In genomic region chr2:191656389-191656788, GRCh38 we compare ENCODE assay signal across 17 cellular contexts. TPM values are rescaled to one million over a fixed set of nuclear protein-coding genes. Genes with fewer than 3 reads are reported as not detected.
A peak's percentile ranks its signal among the peaks of the same experiment; 100 is the strongest.
DNase-seq lines count a peak whose midpoint lies in the region; ATAC-seq and TF ChIP-seq lines count a peak whose summit lies in the region.
"Had no signal": no experiment of that assay in that cellular context is flagged by ENCODE, and none has a peak within 500 bp of the region (broad histone marks: within the 10 kb centered on the region; RNA-seq: fewer than 3 reads in every experiment).

No MANE protein-coding gene starts in this region.

- ATAC-seq in esophagus mucosa (peak; percentile 62), upper lobe of right lung (peak; percentile 36), HG03039 (IDR thresholded peaks at IDR 0.05; ENCODE audit: unreplicated experiment) (no peak)
- ATAC-seq: activated CD4-positive, CD25-positive, alpha-beta regulatory T cell treated with anti-CD3 and anti-CD28 coated beads, Interleukin-2, amount 50 U/mL, for 24 hours; left colon had no signal

- H3K9ac ChIP-seq in liver (ENCODE audit: low read depth in 1 of 2, low read length in 2 of 2): no peak overlapping the region

- no peaks in the 10 kb centered on the region for H3K36me3 Mint-ChIP-seq in MCF 10A (ENCODE audit: insufficient read depth, unreplicated experiment)

- peaks cover 21% of the 10 kb centered on the region for H3K4me1 Mint-ChIP-seq in MCF 10A (ENCODE audit: insufficient read depth, unreplicated experiment)
- H3K4me1 Mint-ChIP-seq: nephron had no signal

- CTCF ChIA-PET in MCF 10A (lab: Yijun Ruan, JAX): interaction anchor here (0.7 to 1.0 kb wide), 4 partner anchors 11 to 226 kb away, joined by 3 read pairs; no protein-coding TSS in a partner anchor

- BruUV-seq in MCF 10A (replicated peaks; lab: Mats Ljungman, UMichigan): no TSS peak

- no peaks in the 10 kb centered on the region for H3K36me3 ChIP-seq in breast epithelium
- H3K36me3 ChIP-seq in liver (ENCODE audit: control insufficient read depth in 4 of 4, insufficient read depth in 3 of 4, low read depth in 1 of 4, low read length in 3 of 4): peaks cover 0 to 2% (median 0%) of the 10 kb centered on the region in 4 donors
- no peaks in the 10 kb centered on the region for H3K36me3 ChIP-seq in upper lobe of right lung
- H3K36me3 ChIP-seq: heart left ventricle had no signal

- no peak for TF ChIP-seq POLR2A in breast epithelium (IDR thresholded peaks at IDR 0.05)

- POLR2A ChIA-PET in MCF 10A (lab: Yijun Ruan, JAX): interaction anchor here (0.6 to 5.8 kb wide), 17 partner anchors 8 to 190 kb away, joined by 3 to 83 read pairs (median 5); partner anchors contain the start of genes CAVIN2 and NABP1

- H3K4me1 ChIP-seq in breast epithelium (no peaks in the 10 kb centered on the region), liver (ENCODE audit: control insufficient read depth in 4 of 4, insufficient read depth in 4 of 4, low read length in 3 of 4) (peaks cover 0 to 10% (median 3%) of the 10 kb centered on the region in 4 donors), upper lobe of right lung (peaks cover 11% of the 10 kb centered on the region)

- DNase-seq in MCF 10A (ENCODE audit: unreplicated experiment): peak; percentile 94
- DNase-seq in breast epithelium (ENCODE audit: low spot score in 2 of 2): no peak
- no peak for DNase-seq in upper lobe of right lung
- no peak for DNase-seq in GF-D8 (lab: John Stamatoyannopoulos, UW)
- no peak for DNase-seq in RKO (ENCODE audit: low spot score)
- DNase-seq: activated T-cell treated with anti-CD3 and anti-CD28 coated beads for 4 hours, heart left ventricle, left colon, NCI-H1092, T-helper 1 cell had no signal

- peaks cover 10% of the 10 kb centered on the region for H3K9me3 Mint-ChIP-seq in MCF 10A (ENCODE audit: unreplicated experiment)
- H3K9me3 Mint-ChIP-seq: nephron had no signal

- H3K4me3 Mint-ChIP-seq in MCF 10A (ENCODE audit: unreplicated experiment): no peak overlapping the region
- H3K4me3 Mint-ChIP-seq: nephron had no signal

- H3K27ac Mint-ChIP-seq in MCF 10A (ENCODE audit: low read depth, unreplicated experiment): peak overlapping the region; percentile 90
- H3K27ac Mint-ChIP-seq: nephron had no signal

- H3K27ac ChIP-seq in breast epithelium (peak overlapping the region in 1 of 2 donors; percentile 80), liver (ENCODE audit: low read depth in 1 of 2, low read length in 2 of 2) (peak overlapping the region; percentile 64 to 89), upper lobe of right lung (peak overlapping the region; percentile 53)
- H3K27ac ChIP-seq: 22Rv1, PC-9 had no signal

- no peak for TF ChIP-seq CTCF in MCF 10A (IDR thresholded peaks at IDR 0.05; ENCODE audit: unreplicated experiment)
- no peak for TF ChIP-seq CTCF in breast epithelium (IDR thresholded peaks at IDR 0.05)
- no peak for TF ChIP-seq CTCF in liver (IDR thresholded peaks at IDR 0.05; ENCODE audit: low read depth, low read length, missing input control)
- TF ChIP-seq CTCF in upper lobe of right lung (IDR thresholded peaks at IDR 0.05): no peak

- intact Hi-C loops in MCF 10A (cut with micrococcal nuclease) (loop anchor here (1.0 kb wide), 1 partner anchor 21 kb away; no protein-coding TSS in a partner anchor), breast epithelium (cut with DNase I; ENCODE audit: low total_unique reads) (no loop called here), upper lobe of right lung (cut with DNase I) (no loop called here)

- H3K9me3 ChIP-seq in breast epithelium (no peaks in the 10 kb centered on the region), liver (ENCODE audit: control insufficient read depth in 4 of 4, low read length in 3 of 4) (peaks cover 0 to 3% (median 0%) of the 10 kb centered on the region in 4 donors), upper lobe of right lung (no peaks in the 10 kb centered on the region)

- no peaks in the 10 kb centered on the region for H3K27me3 Mint-ChIP-seq in MCF 10A (ENCODE audit: insufficient read depth, unreplicated experiment)

- no peak for TF ChIP-seq RAD21 in liver (IDR thresholded peaks at IDR 0.05)

- H3K27me3 ChIP-seq in breast epithelium (no peaks in the 10 kb centered on the region), liver (ENCODE audit: control insufficient read depth in 4 of 4, insufficient read depth in 4 of 4, low read length in 3 of 4) (no peaks in the 10 kb centered on the region), upper lobe of right lung (no peaks in the 10 kb centered on the region)
- H3K27me3 ChIP-seq: heart left ventricle had no signal

- H3K4me3 ChIP-seq in breast epithelium: no peak overlapping the region
- H3K4me3 ChIP-seq in liver (ENCODE audit: low read depth in 1 of 3, low read length in 3 of 3): no peak overlapping the region
- H3K4me3 ChIP-seq in upper lobe of right lung: no peak overlapping the region
- H3K4me3 ChIP-seq: heart left ventricle, PC-9 had no signal

TF ChIP-seq in liver, 16 proteins besides CTCF, POLR2A, EP300 and RAD21:
- TF ChIP-seq NR2F2 (IDR thresholded peaks at IDR 0.05): peak; percentile 40
- TF ChIP-seq SP1 (IDR thresholded peaks at IDR 0.05): peak; percentile 70
- TF ChIP-seq GABPA (IDR thresholded peaks at IDR 0.05 in 1 of 2, conservative IDR thresholded peaks at IDR 0.05 in 1 of 2): peak in 1 of 2 donors; percentile 20
- peak; percentile 72 for TF ChIP-seq YY1 (IDR thresholded peaks at IDR 0.05)
- TF ChIP-seq, protein P1, sequence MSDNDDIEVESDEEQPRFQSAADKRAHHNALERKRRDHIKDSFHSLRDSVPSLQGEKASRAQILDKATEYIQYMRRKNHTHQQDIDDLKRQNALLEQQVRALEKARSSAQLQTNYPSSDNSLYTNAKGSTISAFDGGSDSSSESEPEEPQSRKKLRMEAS (IDR thresholded peaks at IDR 0.05): peak; percentile 49
- peak; percentile 47 for TF ChIP-seq REST (IDR thresholded peaks at IDR 0.05)
- peak; percentile 65 to 78 for TF ChIP-seq HNF4A (conservative IDR thresholded peaks at IDR 0.05)
- peak; percentile 52 to 71 for TF ChIP-seq RXRA (IDR thresholded peaks at IDR 0.05)
- TF ChIP-seq HNF4G (IDR thresholded peaks at IDR 0.05): no peak
- no peak for TF ChIP-seq TAF1 (conservative IDR thresholded peaks at IDR 0.05)
- peak; percentile 58 for TF ChIP-seq ZBTB33 (IDR thresholded peaks at IDR 0.05)
- peak; percentile 68 for TF ChIP-seq ATF3 (IDR thresholded peaks at IDR 0.05)
- no peak for TF ChIP-seq FOXA1 (IDR thresholded peaks at IDR 0.05)
- TF ChIP-seq EGR1 (IDR thresholded peaks at IDR 0.05; ENCODE audit: low read depth in 2 of 2): no peak
- TF ChIP-seq JUND (IDR thresholded peaks at IDR 0.05): peak in 1 of 2 donors; percentile 57
- TF ChIP-seq FOXA2 (IDR thresholded peaks at IDR 0.05): peak; percentile 7

RNA-seq across cellular contexts. Expression of gene NABP1, which starts 21.5 kb away (rescaled TPM):
- total RNA-seq in MCF 10A (2022): 81.8 and 96.3 TPM in 2 replicates
- 10 to 100 TPM; 34.4 to 44.9 (median 37.8) TPM for total RNA-seq in breast epithelium
- 32.8 TPM for total RNA-seq in esophagus mucosa
- total RNA-seq in liver: 10 to 100 TPM in 1 of 2 donors, 1 to 10 TPM in 1; 9.9 to 26.8 TPM
- 10 to 100 TPM in 1 of 2 donors, 1 to 10 TPM in 1; 3.6 to 35.5 TPM for polyA plus RNA-seq in liver
- total RNA-seq in upper lobe of right lung: 50.2 TPM
